Comparison of ENCODE assay signal across 8 cellular contexts in the genomic region with DNA sequence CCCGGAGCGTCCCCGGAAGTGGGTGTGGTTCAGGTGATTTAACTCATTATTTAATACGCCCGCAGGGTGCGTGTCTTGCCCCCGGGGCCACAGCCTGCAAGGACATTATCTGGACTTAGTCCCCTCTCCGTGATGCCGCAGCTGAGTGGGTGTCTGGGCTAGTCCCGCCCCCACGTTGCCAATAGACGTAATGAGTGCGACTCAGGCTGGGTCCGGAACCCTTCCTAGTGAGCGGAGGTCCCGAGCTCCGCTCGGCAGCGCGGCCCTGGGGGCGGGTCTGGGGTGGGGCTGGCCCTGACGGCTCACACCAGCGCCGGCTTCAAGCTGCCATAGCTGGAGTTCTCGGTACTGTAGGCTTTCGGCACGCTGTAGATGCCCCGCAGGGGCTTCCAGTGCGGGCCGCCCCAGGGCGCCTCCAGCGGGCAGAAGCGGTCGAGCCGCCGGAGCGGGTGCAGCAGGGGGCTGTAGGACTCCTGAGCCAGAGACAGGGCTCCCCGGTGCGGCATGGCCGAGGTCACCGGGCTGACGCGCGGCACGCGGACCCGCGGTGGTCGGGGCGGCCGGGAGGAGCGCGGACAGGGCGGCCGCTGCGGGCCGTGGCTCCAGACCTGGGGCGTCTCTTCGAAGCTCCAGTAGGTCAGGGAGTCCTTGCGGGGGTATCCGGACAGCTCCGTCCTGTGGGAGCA. TPM values are rescaled to one million over a fixed set of nuclear protein-coding genes. Genes with fewer than 3 reads are reported as not detected.
A peak's percentile ranks its signal among the peaks of the same experiment; 100 is the strongest.
DNase-seq lines count a peak whose midpoint lies in the region; ATAC-seq and TF ChIP-seq lines count a peak whose summit lies in the region.

No MANE protein-coding gene starts in this region.

- DNase-seq in DMS 273 treated with DMSO at 0.1 percent for 48 hours (lab: John Stamatoyannopoulos, UW) (peak; percentile 17), HL-60 (ENCODE audit: low read depth in 1 of 2, low spot score in 1 of 2) (peak in 1 of 2 experiments; percentile 62), SW 1271 (lab: John Stamatoyannopoulos, UW) (peak; percentile 60 to 74), right cardiac atrium (peak; percentile 62 to 80 (median 79)), COLO829 (ENCODE audit: low spot score) (no peak), NCI-H2107 (lab: John Stamatoyannopoulos, UW) (no peak)
- DNase-seq in activated naive CD8-positive, alpha-beta T cell treated with anti-CD3 and anti-CD28 coated beads, Interleukin-2, amount 50 U/mL, for 16 hours (ENCODE audit: low read depth, low spot score): peak; percentile 27

- H3K4me3 ChIP-seq in HL-60 (replicated peaks; ENCODE audit: insufficient read depth, low read length): peak overlapping the region; percentile 37
- peak overlapping the region; percentile 53 for H3K4me3 ChIP-seq in right cardiac atrium (ENCODE audit: low read length)
- peak overlapping the region; percentile 68 for H3K4me3 ChIP-seq in skeletal muscle satellite cell (ENCODE audit: low read length)

- peak; percentile 66 to 72 for ATAC-seq in right cardiac atrium

- peak; percentile 35 for TF ChIP-seq CTCF in HL-60 (IDR thresholded peaks at IDR 0.05; ENCODE audit: insufficient read depth, low read length)

- H3K9ac ChIP-seq in skeletal muscle satellite cell (ENCODE audit: low read depth, low read length): peak overlapping the region; percentile 59

- peaks cover 35% of the 10 kb centered on the region for H3K27me3 ChIP-seq in HL-60 (ENCODE audit: insufficient read depth, poor library complexity, severe bottlenecking)
- H3K27me3 ChIP-seq in right cardiac atrium (ENCODE audit: control insufficient read depth, insufficient read depth): no peaks in the 10 kb centered on the region
- H3K27me3 ChIP-seq in skeletal muscle satellite cell (ENCODE audit: control insufficient read depth, insufficient read depth, low read length): no peaks in the 10 kb centered on the region

- intact Hi-C loops in right cardiac atrium (cut with DNase I): no loop called here

- H3K9me3 ChIP-seq in right cardiac atrium (ENCODE audit: control insufficient read depth, low read length) (no peaks in the 10 kb centered on the region), skeletal muscle satellite cell (replicated peaks; ENCODE audit: low read length) (no peaks in the 10 kb centered on the region)

- H3K36me3 ChIP-seq in skeletal muscle satellite cell (ENCODE audit: insufficient read depth, low read length): peaks cover 28% of the 10 kb centered on the region

- H3K4me1 ChIP-seq in right cardiac atrium (ENCODE audit: control insufficient read depth, insufficient read depth, low read length): no peaks in the 10 kb centered on the region
- H3K4me1 ChIP-seq in skeletal muscle satellite cell (ENCODE audit: control insufficient read depth, insufficient read depth, low read length): peaks cover 21% of the 10 kb centered on the region

- H3K4me2 ChIP-seq in skeletal muscle satellite cell (ENCODE audit: low read length): peak overlapping the region; percentile 93

- 1% methylated on average over 62 of the region's 62 CpGs for WGBS in right cardiac atrium

- H3K27ac ChIP-seq in HL-60 (replicated peaks) (no peak overlapping the region), right cardiac atrium (ENCODE audit: low read length) (no peak overlapping the region)

RNA-seq across cellular contexts. Expression of a gene that starts 0.9 kb away (rescaled TPM):
- not detected for total RNA-seq in right cardiac atrium
- polyA plus RNA-seq in right cardiac atrium: not detected
- total RNA-seq in skeletal muscle satellite cell (2012; rRNA removed): not detected in 2 replicates

RNA-seq across cellular contexts. Expression of a gene that starts 6.3 kb away (rescaled TPM):
- total RNA-seq in right cardiac atrium: not detected
- not detected for polyA plus RNA-seq in right cardiac atrium
- total RNA-seq in skeletal muscle satellite cell (2012; rRNA removed): not detected in 2 replicates

RNA-seq across cellular contexts. Expression of a gene that starts 13.9 kb away (rescaled TPM):
- not detected for total RNA-seq in right cardiac atrium
- not detected for polyA plus RNA-seq in right cardiac atrium
- total RNA-seq in skeletal muscle satellite cell (2012; rRNA removed): not detected in 2 replicates

RNA-seq across cellular contexts. Expression of a gene that starts 18.9 kb away (rescaled TPM):
- total RNA-seq in right cardiac atrium: not detected
- not detected for polyA plus RNA-seq in right cardiac atrium
- total RNA-seq in skeletal muscle satellite cell (2012; rRNA removed): not detected in 2 replicates

RNA-seq across cellular contexts. Expression of a gene that starts 24.1 kb away (rescaled TPM):
- total RNA-seq in right cardiac atrium: 10 to 100 TPM; 39.4 to 47.3 (median 45.4) TPM
- polyA plus RNA-seq in right cardiac atrium: 54.5 TPM
- 343 and 359 TPM in 2 replicates for total RNA-seq in skeletal muscle satellite cell (2012; rRNA removed)

Comparison
In these comparisons a context has a peak if more than half of its experiments do, and no peak if none do; other contexts are left out.
1. DNase-seq: peak in DMS 273 treated with DMSO at 0.1 percent for 48 hours (single experiment), SW 1271 (2 of 2), activated naive CD8-positive, alpha-beta T cell treated with anti-CD3 and anti-CD28 coated beads, Interleukin-2, amount 50 U/mL, for 16 hours (single experiment) and right cardiac atrium (3 of 3); none in COLO829 (single experiment) and NCI-H2107 (single experiment).
2. Peak in every context shown above with its lines, with median percentiles within 50 percentile points of each other: H3K4me3 ChIP-seq.